13 cellular contexts compared by ENCODE assay signal in the genomic region with DNA sequence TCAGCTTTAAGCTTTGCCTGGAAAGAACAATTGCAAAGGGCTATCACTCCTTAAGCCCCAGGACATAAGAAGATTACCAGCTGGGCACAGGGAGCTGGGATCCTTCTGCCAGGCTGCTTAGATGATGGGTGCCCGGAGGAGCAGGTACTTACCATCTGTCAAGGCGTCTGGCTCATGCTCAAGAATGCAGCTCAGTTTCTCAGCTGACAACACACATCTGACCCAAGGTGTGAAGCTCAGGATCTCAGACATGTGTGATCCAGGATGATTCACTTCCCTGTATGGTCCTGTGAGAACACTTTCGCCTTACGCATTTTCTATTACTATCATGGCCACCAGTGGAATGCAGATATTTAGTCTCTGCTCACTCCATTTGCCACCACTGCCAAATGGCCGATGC. TPM values are rescaled to one million over a fixed set of nuclear protein-coding genes. Genes with fewer than 3 reads are reported as not detected.
DNase-seq lines count a peak whose midpoint lies in the region; ATAC-seq and TF ChIP-seq lines count a peak whose summit lies in the region.
"Had no signal": no experiment of that assay in that cellular context is flagged by ENCODE, and none has a peak within 500 bp of the region (broad histone marks: within the 10 kb centered on the region; RNA-seq: fewer than 3 reads in every experiment).

No MANE protein-coding gene starts in this region.

- H3K4me3 Mint-ChIP-seq in activated naive CD4-positive, alpha-beta T cell treated with anti-CD3 and anti-CD28 coated beads, Interleukin-2, amount 10 ng/mL, durations not matched to agents 7 days and 5 days: peak overlapping the region; percentile 32
- peak overlapping the region; percentile 67 for H3K4me3 Mint-ChIP-seq in central memory CD8-positive, alpha-beta T cell
- H3K4me3 Mint-ChIP-seq: mesothelial cell of epicardium had no signal

- H3K36me3 ChIP-seq in upper lobe of left lung: no peaks in the 10 kb centered on the region

- H3K4me3 ChIP-seq in upper lobe of left lung (no peak overlapping the region), foreskin fibroblast (ENCODE audit: low read depth in 1 of 2, low read length in 2 of 2) (no peak overlapping the region)
- H3K4me3 ChIP-seq: GM12878 had no signal

- H3K9me3 ChIP-seq in upper lobe of left lung: no peaks in the 10 kb centered on the region

- peaks cover 0 to 22% (median 16%) of the 10 kb centered on the region in 4 donors for H3K4me1 ChIP-seq in upper lobe of left lung

- TF ChIP-seq POLR2A in upper lobe of left lung (IDR thresholded peaks at IDR 0.05): no peak

- H3K27ac Mint-ChIP-seq in activated naive CD4-positive, alpha-beta T cell treated with anti-CD3 and anti-CD28 coated beads, Interleukin-2, amount 10 ng/mL, durations not matched to agents 7 days and 5 days: peak overlapping the region; percentile 91
- peak overlapping the region; percentile 88 for H3K27ac Mint-ChIP-seq in central memory CD8-positive, alpha-beta T cell (ENCODE audit: low read depth)
- H3K27ac Mint-ChIP-seq: mesothelial cell of epicardium had no signal

- TF ChIP-seq CTCF in upper lobe of left lung (IDR thresholded peaks at IDR 0.05) (no peak), foreskin fibroblast (IDR thresholded peaks at IDR 0.05; ENCODE audit: low read depth, low read length) (no peak)

- H3K27ac ChIP-seq in upper lobe of left lung: peak overlapping the region in 3 of 4 donors; percentile 23 to 74 (median 44)

- ATAC-seq in central memory CD8-positive, alpha-beta T cell (replicated peaks; ENCODE audit: extremely low read depth, poor library complexity, severe bottlenecking): no peak
- ATAC-seq in upper lobe of left lung (ENCODE audit: low FRiP score in 2 of 2) (no peak), HG03439 (IDR thresholded peaks at IDR 0.05; ENCODE audit: unreplicated experiment) (no peak)

- TF ChIP-seq EP300 in upper lobe of left lung (IDR thresholded peaks at IDR 0.05): no peak

- peaks cover 18% of the 10 kb centered on the region for H3K9me3 Mint-ChIP-seq in activated naive CD4-positive, alpha-beta T cell treated with anti-CD3 and anti-CD28 coated beads, Interleukin-2, amount 10 ng/mL, durations not matched to agents 7 days and 5 days
- no peaks in the 10 kb centered on the region for H3K9me3 Mint-ChIP-seq in central memory CD8-positive, alpha-beta T cell

- peaks cover 24% of the 10 kb centered on the region for H3K36me3 Mint-ChIP-seq in activated naive CD4-positive, alpha-beta T cell treated with anti-CD3 and anti-CD28 coated beads, Interleukin-2, amount 10 ng/mL, durations not matched to agents 7 days and 5 days
- no peaks in the 10 kb centered on the region for H3K36me3 Mint-ChIP-seq in central memory CD8-positive, alpha-beta T cell (ENCODE audit: insufficient read depth)

- H3K4me1 Mint-ChIP-seq in activated naive CD4-positive, alpha-beta T cell treated with anti-CD3 and anti-CD28 coated beads, Interleukin-2, amount 10 ng/mL, durations not matched to agents 7 days and 5 days: peaks cover 58% of the 10 kb centered on the region
- peaks cover 57% of the 10 kb centered on the region for H3K4me1 Mint-ChIP-seq in central memory CD8-positive, alpha-beta T cell

- no peaks in the 10 kb centered on the region for H3K27me3 ChIP-seq in upper lobe of left lung

- CTCF ChIA-PET in activated naive CD4-positive, alpha-beta T cell treated with anti-CD3 and anti-CD28 coated beads, Interleukin-2, amount 10 ng/mL, durations not matched to agents 7 days and 5 days (lab: Charles Lee): no interaction called here

- peaks cover 21% of the 10 kb centered on the region for H3K27me3 Mint-ChIP-seq in activated naive CD4-positive, alpha-beta T cell treated with anti-CD3 and anti-CD28 coated beads, Interleukin-2, amount 10 ng/mL, durations not matched to agents 7 days and 5 days
- H3K27me3 Mint-ChIP-seq in central memory CD8-positive, alpha-beta T cell: no peaks in the 10 kb centered on the region

- no peak for DNase-seq in activated naive CD4-positive, alpha-beta T cell treated with anti-CD3 and anti-CD28 coated beads, Interleukin-2, amount 10 ng/mL, durations not matched to agents 7 days and 5 days
- no peak for DNase-seq in activated naive CD4-positive, alpha-beta T cell treated with anti-CD3 and anti-CD28 coated beads, Interleukin-2, amount 50 U/mL, for 16 hours
- DNase-seq in NCI-H82 treated with DMSO at 0.1 percent for 48 hours (lab: John Stamatoyannopoulos, UW; ENCODE audit: unreplicated experiment): peak; percentile 94
- DNase-seq in central memory CD8-positive, alpha-beta T cell (ENCODE audit: low spot score in 2 of 2): no peak
- no peak for DNase-seq in upper lobe of left lung
- no peak for DNase-seq in foreskin fibroblast
- no peak for DNase-seq in NCI-H187 (lab: John Stamatoyannopoulos, UW)
- DNase-seq: DMS79 treated with DMSO at 0.1 percent for 48 hours; NCI-H1048; stimulated activated CD4-positive, alpha-beta T cell treated with anti-CD3 and anti-CD28 coated beads, Interleukin-12 subunit alpha, Interleukin-12 subunit beta, amount 100 ng/mL, for 4 hours had no signal

- WGBS in upper lobe of left lung, 2 donors: 77 to 92% methylated on average over 5 of the region's 5 CpGs

RNA-seq across cellular contexts. Expression of a gene that starts 14.7 kb away (rescaled TPM):
- 10 to 100 TPM in 5 of 6 donors, 1 to 10 TPM in 1; 6.1 to 16.8 (median 10.5) TPM for total RNA-seq in upper lobe of left lung
